1 cellular context compared by ENCODE assay signal in the genomic region with DNA sequence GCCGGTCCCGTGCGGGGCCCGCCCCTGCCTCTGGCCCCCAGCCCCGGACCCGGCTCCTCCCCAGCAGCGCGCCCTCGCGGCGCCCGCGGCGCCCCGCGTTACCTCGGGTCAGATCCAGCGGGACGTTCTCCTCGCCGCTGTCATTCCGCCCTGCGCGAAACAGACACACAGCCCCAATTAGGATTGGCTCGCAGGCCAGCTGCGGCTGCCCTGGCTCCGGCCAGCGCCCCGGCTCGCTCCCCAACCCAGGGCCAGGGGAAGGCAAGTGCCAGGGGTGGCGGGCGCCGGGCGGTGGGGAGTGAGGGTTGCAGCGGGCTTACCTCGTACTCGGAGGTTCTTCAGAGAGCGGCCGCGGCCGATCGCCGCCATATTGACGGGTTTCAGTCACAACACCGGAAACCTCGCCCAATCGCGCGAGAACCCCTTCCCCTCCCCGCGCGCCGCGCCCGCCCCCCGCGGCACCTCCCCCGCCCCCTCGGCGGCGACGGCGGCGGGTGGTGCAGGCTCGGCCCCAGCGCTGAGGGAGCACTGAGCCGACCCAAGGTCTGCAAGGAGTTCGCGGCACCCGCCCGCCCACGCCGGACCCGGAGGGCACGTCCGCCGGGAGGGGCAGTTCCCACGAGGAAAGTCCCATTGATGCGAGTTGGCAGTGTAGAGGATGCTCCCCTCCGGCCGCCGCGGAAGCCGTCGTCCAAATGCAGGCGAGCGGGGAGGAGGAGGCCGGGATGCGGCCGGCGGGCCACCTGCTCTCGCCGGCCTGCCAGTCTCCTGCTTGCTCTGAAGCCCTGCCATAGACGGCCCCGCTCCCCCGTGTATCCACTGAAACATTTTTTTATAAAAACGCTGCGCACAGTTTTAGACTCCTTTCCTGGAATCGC.
TF ChIP-seq lines count a peak whose summit lies in the region.

A gene with protein sequence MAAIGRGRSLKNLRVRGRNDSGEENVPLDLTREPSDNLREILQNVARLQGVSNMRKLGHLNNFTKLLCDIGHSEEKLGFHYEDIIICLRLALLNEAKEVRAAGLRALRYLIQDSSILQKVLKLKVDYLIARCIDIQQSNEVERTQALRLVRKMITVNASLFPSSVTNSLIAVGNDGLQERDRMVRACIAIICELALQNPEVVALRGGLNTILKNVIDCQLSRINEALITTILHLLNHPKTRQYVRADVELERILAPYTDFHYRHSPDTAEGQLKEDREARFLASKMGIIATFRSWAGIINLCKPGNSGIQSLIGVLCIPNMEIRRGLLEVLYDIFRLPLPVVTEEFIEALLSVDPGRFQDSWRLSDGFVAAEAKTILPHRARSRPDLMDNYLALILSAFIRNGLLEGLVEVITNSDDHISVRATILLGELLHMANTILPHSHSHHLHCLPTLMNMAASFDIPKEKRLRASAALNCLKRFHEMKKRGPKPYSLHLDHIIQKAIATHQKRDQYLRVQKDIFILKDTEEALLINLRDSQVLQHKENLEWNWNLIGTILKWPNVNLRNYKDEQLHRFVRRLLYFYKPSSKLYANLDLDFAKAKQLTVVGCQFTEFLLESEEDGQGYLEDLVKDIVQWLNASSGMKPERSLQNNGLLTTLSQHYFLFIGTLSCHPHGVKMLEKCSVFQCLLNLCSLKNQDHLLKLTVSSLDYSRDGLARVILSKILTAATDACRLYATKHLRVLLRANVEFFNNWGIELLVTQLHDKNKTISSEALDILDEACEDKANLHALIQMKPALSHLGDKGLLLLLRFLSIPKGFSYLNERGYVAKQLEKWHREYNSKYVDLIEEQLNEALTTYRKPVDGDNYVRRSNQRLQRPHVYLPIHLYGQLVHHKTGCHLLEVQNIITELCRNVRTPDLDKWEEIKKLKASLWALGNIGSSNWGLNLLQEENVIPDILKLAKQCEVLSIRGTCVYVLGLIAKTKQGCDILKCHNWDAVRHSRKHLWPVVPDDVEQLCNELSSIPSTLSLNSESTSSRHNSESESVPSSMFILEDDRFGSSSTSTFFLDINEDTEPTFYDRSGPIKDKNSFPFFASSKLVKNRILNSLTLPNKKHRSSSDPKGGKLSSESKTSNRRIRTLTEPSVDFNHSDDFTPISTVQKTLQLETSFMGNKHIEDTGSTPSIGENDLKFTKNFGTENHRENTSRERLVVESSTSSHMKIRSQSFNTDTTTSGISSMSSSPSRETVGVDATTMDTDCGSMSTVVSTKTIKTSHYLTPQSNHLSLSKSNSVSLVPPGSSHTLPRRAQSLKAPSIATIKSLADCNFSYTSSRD (N-terminal part only) (minus strand): TSS at position 391 of the 878 bp plus-strand sequence. CDS start 22 bp downstream, at position 369.

TF ChIP-seq in K562, 482 proteins besides CTCF, POLR2A, EP300 and RAD21 (continued from another document and continues in another):
- no peak for TF ChIP-seq LEF1 (IDR thresholded peaks at IDR 0.05)
- TF ChIP-seq ATF7 (IDR thresholded peaks at IDR 0.05), result 0 out of 2 replicates have a peak, but pooled peaks have one; percentile 34
- no peak for TF ChIP-seq POU5F1 (IDR thresholded peaks at IDR 0.05; ENCODE audit: borderline replicate concordance, low read depth, low read length, partially characterized antibody)
- peak; percentile 95; the same call in 1 of the 2 replicates for TF ChIP-seq GTF2E2 (tag; IDR thresholded peaks at IDR 0.05)
- TF ChIP-seq, protein P1, sequence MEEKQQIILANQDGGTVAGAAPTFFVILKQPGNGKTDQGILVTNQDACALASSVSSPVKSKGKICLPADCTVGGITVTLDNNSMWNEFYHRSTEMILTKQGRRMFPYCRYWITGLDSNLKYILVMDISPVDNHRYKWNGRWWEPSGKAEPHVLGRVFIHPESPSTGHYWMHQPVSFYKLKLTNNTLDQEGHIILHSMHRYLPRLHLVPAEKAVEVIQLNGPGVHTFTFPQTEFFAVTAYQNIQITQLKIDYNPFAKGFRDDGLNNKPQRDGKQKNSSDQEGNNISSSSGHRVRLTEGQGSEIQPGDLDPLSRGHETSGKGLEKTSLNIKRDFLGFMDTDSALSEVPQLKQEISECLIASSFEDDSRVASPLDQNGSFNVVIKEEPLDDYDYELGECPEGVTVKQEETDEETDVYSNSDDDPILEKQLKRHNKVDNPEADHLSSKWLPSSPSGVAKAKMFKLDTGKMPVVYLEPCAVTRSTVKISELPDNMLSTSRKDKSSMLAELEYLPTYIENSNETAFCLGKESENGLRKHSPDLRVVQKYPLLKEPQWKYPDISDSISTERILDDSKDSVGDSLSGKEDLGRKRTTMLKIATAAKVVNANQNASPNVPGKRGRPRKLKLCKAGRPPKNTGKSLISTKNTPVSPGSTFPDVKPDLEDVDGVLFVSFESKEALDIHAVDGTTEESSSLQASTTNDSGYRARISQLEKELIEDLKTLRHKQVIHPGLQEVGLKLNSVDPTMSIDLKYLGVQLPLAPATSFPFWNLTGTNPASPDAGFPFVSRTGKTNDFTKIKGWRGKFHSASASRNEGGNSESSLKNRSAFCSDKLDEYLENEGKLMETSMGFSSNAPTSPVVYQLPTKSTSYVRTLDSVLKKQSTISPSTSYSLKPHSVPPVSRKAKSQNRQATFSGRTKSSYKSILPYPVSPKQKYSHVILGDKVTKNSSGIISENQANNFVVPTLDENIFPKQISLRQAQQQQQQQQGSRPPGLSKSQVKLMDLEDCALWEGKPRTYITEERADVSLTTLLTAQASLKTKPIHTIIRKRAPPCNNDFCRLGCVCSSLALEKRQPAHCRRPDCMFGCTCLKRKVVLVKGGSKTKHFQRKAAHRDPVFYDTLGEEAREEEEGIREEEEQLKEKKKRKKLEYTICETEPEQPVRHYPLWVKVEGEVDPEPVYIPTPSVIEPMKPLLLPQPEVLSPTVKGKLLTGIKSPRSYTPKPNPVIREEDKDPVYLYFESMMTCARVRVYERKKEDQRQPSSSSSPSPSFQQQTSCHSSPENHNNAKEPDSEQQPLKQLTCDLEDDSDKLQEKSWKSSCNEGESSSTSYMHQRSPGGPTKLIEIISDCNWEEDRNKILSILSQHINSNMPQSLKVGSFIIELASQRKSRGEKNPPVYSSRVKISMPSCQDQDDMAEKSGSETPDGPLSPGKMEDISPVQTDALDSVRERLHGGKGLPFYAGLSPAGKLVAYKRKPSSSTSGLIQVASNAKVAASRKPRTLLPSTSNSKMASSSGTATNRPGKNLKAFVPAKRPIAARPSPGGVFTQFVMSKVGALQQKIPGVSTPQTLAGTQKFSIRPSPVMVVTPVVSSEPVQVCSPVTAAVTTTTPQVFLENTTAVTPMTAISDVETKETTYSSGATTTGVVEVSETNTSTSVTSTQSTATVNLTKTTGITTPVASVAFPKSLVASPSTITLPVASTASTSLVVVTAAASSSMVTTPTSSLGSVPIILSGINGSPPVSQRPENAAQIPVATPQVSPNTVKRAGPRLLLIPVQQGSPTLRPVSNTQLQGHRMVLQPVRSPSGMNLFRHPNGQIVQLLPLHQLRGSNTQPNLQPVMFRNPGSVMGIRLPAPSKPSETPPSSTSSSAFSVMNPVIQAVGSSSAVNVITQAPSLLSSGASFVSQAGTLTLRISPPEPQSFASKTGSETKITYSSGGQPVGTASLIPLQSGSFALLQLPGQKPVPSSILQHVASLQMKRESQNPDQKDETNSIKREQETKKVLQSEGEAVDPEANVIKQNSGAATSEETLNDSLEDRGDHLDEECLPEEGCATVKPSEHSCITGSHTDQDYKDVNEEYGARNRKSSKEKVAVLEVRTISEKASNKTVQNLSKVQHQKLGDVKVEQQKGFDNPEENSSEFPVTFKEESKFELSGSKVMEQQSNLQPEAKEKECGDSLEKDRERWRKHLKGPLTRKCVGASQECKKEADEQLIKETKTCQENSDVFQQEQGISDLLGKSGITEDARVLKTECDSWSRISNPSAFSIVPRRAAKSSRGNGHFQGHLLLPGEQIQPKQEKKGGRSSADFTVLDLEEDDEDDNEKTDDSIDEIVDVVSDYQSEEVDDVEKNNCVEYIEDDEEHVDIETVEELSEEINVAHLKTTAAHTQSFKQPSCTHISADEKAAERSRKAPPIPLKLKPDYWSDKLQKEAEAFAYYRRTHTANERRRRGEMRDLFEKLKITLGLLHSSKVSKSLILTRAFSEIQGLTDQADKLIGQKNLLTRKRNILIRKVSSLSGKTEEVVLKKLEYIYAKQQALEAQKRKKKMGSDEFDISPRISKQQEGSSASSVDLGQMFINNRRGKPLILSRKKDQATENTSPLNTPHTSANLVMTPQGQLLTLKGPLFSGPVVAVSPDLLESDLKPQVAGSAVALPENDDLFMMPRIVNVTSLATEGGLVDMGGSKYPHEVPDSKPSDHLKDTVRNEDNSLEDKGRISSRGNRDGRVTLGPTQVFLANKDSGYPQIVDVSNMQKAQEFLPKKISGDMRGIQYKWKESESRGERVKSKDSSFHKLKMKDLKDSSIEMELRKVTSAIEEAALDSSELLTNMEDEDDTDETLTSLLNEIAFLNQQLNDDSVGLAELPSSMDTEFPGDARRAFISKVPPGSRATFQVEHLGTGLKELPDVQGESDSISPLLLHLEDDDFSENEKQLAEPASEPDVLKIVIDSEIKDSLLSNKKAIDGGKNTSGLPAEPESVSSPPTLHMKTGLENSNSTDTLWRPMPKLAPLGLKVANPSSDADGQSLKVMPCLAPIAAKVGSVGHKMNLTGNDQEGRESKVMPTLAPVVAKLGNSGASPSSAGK (IDR thresholded peaks at IDR 0.05), result peak; percentile 87
- peak in 1 of 2 experiments; percentile 49; a peak in 1 of 4 replicates for TF ChIP-seq KDM4B (IDR thresholded peaks at IDR 0.05; ENCODE audit: borderline replicate concordance in 2 of 2, low read depth in 1 of 2)
- TF ChIP-seq ELF2 (CRISPR knock-in tag; IDR thresholded peaks at IDR 0.05), result no peak; the same call in 1 of the 2 replicates
- TF ChIP-seq ILK (tag; IDR thresholded peaks at IDR 0.05; ENCODE audit: borderline replicate concordance, low read depth), result no peak
- 0 out of 2 replicates have a peak, but pooled peaks have one; percentile 52 for TF ChIP-seq ATF2 (CRISPR knock-in tag; IDR thresholded peaks at IDR 0.05)
- peak; percentile 88 for TF ChIP-seq POLR2H (tag; IDR thresholded peaks at IDR 0.05; ENCODE audit: low read depth)
- no peak for TF ChIP-seq CHCHD3 (CRISPR knock-in tag; IDR thresholded peaks at IDR 0.05)
- peak; percentile 70 for TF ChIP-seq LCOR (CRISPR knock-in tag; IDR thresholded peaks at IDR 0.05)
- peak; percentile 66 for TF ChIP-seq PHF20 (IDR thresholded peaks at IDR 0.05; ENCODE audit: partially characterized antibody)
- peak; percentile 5 for TF ChIP-seq HNRNPLL (IDR thresholded peaks at IDR 0.05; ENCODE audit: low read depth, low read length, poor library complexity, severe bottlenecking)
- no peak; the same call in none of the 2 replicates for TF ChIP-seq ERF (CRISPR knock-in tag; IDR thresholded peaks at IDR 0.05)
- TF ChIP-seq ZNF165 (CRISPR knock-in tag; IDR thresholded peaks at IDR 0.05; ENCODE audit: borderline replicate concordance), result peak; percentile 99
- 0 out of 2 replicates have a peak, but pooled peaks have one; percentile 26 for TF ChIP-seq GTF2F1 (IDR thresholded peaks at IDR 0.05; ENCODE audit: low read depth, low read length)
- TF ChIP-seq ZNF592 (IDR thresholded peaks at IDR 0.05), result 0 out of 2 replicates have a peak, but pooled peaks have one; percentile 42
- TF ChIP-seq MAFK (IDR thresholded peaks at IDR 0.05; ENCODE audit: low read length), result no peak
- TF ChIP-seq YY1 (IDR thresholded peaks at IDR 0.05; ENCODE audit: borderline replicate concordance in 1 of 3, control insufficient read depth in 1 of 3, extremely low read depth in 1 of 3, insufficient read depth in 3 of 3, insufficient read length in 1 of 3, insufficient replicate concordance in 2 of 3, low read depth in 1 of 3, low read length in 2 of 3), result peak; percentile 81 to 94 (median 91)
- peak; percentile 44 for TF ChIP-seq KDM5B (IDR thresholded peaks at IDR 0.05; ENCODE audit: insufficient replicate concordance, low read depth, low read length)
- no peak for TF ChIP-seq ZKSCAN1 (IDR thresholded peaks at IDR 0.05; ENCODE audit: low read depth, low read length)
- no peak for TF ChIP-seq TSC22D4 (tag; IDR thresholded peaks at IDR 0.05)
- 0 out of 2 replicates have a peak, but pooled peaks have one; percentile 16 for TF ChIP-seq ZBTB17 (CRISPR knock-in tag; IDR thresholded peaks at IDR 0.05)
- TF ChIP-seq KDM1A (IDR thresholded peaks at IDR 0.05), result peak in 1 of 2 experiments; percentile 46; a peak in 1 of 4 replicates
- no peak for TF ChIP-seq ZNF324 (CRISPR knock-in tag; IDR thresholded peaks at IDR 0.05)
- no peak for TF ChIP-seq TCF7 (IDR thresholded peaks at IDR 0.05; ENCODE audit: borderline replicate concordance)
- TF ChIP-seq CCAR2 (IDR thresholded peaks at IDR 0.05; ENCODE audit: low read depth, low read length), result no peak
- TF ChIP-seq CREB1 (IDR thresholded peaks at IDR 0.05), result no peak; the same call in 1 of the 2 replicates
- peak; percentile 67 for TF ChIP-seq CREB1 (CRISPR knock-in tag; IDR thresholded peaks at IDR 0.05)
- no peak for TF ChIP-seq ZNF253 (CRISPR knock-in tag; conservative IDR thresholded peaks at IDR 0.05)
- TF ChIP-seq ZNF347 (CRISPR knock-in tag; IDR thresholded peaks at IDR 0.05; ENCODE audit: low read depth), result no peak
- peak; percentile 63; the same call in 1 of the 2 replicates for TF ChIP-seq ELF4 (CRISPR knock-in tag; IDR thresholded peaks at IDR 0.05)
